Comparison of ENCODE assay signal across 1 cellular context in the genomic region with DNA sequence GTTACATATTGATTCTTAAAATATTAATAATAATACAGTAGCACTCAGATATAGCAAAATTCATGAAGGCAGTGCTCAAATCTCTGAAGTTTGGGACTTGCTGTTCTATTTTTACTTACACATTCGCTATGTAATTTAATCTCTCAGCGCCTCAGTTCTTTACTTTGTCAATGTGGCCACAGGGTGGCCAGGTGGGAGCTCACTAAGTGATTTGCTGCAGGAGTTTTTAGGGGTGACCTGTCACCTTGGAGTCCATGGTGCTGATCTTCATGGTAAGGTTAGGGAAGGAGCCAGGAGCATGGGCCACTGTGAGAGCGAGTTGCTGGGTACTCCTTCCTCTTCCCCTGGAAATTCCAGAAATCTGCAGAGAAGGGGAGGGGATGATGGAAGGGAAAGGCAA.
TF ChIP-seq lines count a peak whose summit lies in the region.

No MANE protein-coding gene starts in this region.

TF ChIP-seq in GM23338, 12 proteins besides CTCF, POLR2A, EP300 and RAD21:
- TF ChIP-seq STAT1 (IDR thresholded peaks at IDR 0.05; ENCODE audit: unreplicated experiment) = no peak
- no peak for TF ChIP-seq ETS1 (IDR thresholded peaks at IDR 0.05)
- TF ChIP-seq ZNF114 (CRISPR knock-in tag; IDR thresholded peaks at IDR 0.05) = no peak
- TF ChIP-seq ZNF331 (CRISPR knock-in tag; IDR thresholded peaks at IDR 0.05; ENCODE audit: low read depth) = no peak
- TF ChIP-seq, protein P1, sequence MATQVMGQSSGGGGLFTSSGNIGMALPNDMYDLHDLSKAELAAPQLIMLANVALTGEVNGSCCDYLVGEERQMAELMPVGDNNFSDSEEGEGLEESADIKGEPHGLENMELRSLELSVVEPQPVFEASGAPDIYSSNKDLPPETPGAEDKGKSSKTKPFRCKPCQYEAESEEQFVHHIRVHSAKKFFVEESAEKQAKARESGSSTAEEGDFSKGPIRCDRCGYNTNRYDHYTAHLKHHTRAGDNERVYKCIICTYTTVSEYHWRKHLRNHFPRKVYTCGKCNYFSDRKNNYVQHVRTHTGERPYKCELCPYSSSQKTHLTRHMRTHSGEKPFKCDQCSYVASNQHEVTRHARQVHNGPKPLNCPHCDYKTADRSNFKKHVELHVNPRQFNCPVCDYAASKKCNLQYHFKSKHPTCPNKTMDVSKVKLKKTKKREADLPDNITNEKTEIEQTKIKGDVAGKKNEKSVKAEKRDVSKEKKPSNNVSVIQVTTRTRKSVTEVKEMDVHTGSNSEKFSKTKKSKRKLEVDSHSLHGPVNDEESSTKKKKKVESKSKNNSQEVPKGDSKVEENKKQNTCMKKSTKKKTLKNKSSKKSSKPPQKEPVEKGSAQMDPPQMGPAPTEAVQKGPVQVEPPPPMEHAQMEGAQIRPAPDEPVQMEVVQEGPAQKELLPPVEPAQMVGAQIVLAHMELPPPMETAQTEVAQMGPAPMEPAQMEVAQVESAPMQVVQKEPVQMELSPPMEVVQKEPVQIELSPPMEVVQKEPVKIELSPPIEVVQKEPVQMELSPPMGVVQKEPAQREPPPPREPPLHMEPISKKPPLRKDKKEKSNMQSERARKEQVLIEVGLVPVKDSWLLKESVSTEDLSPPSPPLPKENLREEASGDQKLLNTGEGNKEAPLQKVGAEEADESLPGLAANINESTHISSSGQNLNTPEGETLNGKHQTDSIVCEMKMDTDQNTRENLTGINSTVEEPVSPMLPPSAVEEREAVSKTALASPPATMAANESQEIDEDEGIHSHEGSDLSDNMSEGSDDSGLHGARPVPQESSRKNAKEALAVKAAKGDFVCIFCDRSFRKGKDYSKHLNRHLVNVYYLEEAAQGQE (IDR thresholded peaks at IDR 0.05; ENCODE audit: unreplicated experiment) = peak; percentile 40
- TF ChIP-seq NANOG (IDR thresholded peaks at IDR 0.05; ENCODE audit: borderline replicate concordance) = no peak
- TF ChIP-seq EZH2phosphoT487 (IDR thresholded peaks at IDR 0.05; ENCODE audit: unreplicated experiment) = no peak
TF ChIP-seq in GM23338: peak in this region for 1.
